2 cellular contexts compared by ENCODE assay signal in the genomic region with DNA sequence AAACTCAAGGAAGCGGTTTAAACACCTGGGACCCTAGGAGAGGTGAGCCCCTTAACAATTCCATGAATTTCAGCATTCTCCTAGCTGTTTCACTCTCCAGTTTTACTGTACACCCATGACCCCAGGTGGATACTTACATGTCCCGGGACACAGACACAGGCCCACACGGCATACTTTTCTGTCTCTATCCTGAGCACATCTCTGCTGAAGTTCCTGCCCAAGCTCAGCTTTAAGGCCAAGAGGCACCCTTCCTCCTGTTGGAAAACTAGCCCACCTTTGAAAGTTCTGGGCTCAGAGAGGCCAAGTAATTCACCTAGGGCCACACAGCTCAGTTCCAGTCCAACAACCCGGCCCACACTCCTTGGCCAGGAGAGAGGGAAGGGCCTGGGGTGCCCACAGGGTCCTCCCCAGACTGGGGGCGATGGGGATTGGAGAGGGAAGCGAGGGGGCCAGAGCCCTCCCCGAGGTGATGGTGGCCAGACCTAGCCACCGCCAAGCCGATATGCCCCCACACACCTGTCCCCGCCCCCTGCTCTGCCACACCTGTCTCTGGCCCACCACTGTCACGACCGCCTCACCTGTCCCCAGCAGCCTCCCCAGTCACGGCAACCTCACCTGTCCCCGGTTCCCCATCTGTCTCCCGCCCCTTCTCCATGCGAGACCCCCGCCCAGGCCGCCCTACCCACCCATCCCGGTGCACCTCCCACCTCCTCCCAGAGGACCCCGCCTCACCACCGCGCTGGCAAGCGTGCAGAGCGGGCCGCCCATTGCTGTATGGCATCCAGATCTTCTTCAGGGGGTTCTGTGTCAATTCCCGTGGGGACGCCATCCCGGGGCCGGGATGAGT.
TF ChIP-seq lines count a peak whose summit lies in the region.

No MANE protein-coding gene starts in this region.

TF ChIP-seq in SK-N-SH, 30 proteins besides CTCF, POLR2A, EP300 and RAD21 (continued from another document):
- TF ChIP-seq ZBTB33 (IDR thresholded peaks at IDR 0.05; ENCODE audit: borderline replicate concordance, low read depth) (no peak), RCOR1 (IDR thresholded peaks at IDR 0.05; ENCODE audit: low read length) (no peak), FOXM1 (IDR thresholded peaks at IDR 0.05; ENCODE audit: low read depth) (no peak), EZH2phosphoT487 (IDR thresholded peaks at IDR 0.05; ENCODE audit: borderline replicate concordance, low read depth) (no peak), RXRA (IDR thresholded peaks at IDR 0.05; ENCODE audit: borderline replicate concordance, low read depth) (no peak)
- TF ChIP-seq, protein P1, sequence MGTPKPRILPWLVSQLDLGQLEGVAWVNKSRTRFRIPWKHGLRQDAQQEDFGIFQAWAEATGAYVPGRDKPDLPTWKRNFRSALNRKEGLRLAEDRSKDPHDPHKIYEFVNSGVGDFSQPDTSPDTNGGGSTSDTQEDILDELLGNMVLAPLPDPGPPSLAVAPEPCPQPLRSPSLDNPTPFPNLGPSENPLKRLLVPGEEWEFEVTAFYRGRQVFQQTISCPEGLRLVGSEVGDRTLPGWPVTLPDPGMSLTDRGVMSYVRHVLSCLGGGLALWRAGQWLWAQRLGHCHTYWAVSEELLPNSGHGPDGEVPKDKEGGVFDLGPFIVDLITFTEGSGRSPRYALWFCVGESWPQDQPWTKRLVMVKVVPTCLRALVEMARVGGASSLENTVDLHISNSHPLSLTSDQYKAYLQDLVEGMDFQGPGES (IDR thresholded peaks at IDR 0.05; ENCODE audit: low read depth, low read length): no peak

TF ChIP-seq in SK-N-SH treated with all-trans-retinoic acid at 6 μM for 48 hours, 23 proteins besides CTCF, POLR2A, EP300 and RAD21 (continued from another document):
- TF ChIP-seq, protein P2, sequence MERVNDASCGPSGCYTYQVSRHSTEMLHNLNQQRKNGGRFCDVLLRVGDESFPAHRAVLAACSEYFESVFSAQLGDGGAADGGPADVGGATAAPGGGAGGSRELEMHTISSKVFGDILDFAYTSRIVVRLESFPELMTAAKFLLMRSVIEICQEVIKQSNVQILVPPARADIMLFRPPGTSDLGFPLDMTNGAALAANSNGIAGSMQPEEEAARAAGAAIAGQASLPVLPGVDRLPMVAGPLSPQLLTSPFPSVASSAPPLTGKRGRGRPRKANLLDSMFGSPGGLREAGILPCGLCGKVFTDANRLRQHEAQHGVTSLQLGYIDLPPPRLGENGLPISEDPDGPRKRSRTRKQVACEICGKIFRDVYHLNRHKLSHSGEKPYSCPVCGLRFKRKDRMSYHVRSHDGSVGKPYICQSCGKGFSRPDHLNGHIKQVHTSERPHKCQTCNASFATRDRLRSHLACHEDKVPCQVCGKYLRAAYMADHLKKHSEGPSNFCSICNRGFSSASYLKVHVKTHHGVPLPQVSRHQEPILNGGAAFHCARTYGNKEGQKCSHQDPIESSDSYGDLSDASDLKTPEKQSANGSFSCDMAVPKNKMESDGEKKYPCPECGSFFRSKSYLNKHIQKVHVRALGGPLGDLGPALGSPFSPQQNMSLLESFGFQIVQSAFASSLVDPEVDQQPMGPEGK (CRISPR knock-in tag; IDR thresholded peaks at IDR 0.05; ENCODE audit: borderline replicate concordance): no peak
- TF ChIP-seq OSR1 (CRISPR knock-in tag; IDR thresholded peaks at IDR 0.05) (no peak), POU6F1 (CRISPR knock-in tag; IDR thresholded peaks at IDR 0.05; ENCODE audit: borderline replicate concordance, low read depth) (no peak), BACH2 (CRISPR knock-in tag; IDR thresholded peaks at IDR 0.05; ENCODE audit: borderline replicate concordance) (no peak), TOX (CRISPR knock-in tag; IDR thresholded peaks at IDR 0.05; ENCODE audit: borderline replicate concordance) (no peak), CREB5 (CRISPR knock-in tag; IDR thresholded peaks at IDR 0.05; ENCODE audit: low read depth) (no peak)
TF ChIP-seq in SK-N-SH treated with all-trans-retinoic acid at 6 μM for 48 hours: peak in this region for 0.
